In genomic region chr7:84194484-84195260, GRCh38 we compare ENCODE assay signal across 8 cellular contexts. TPM values are rescaled to one million over a fixed set of nuclear protein-coding genes. Genes with fewer than 3 reads are reported as not detected.
DNase-seq lines count a peak whose midpoint lies in the region; TF ChIP-seq lines count a peak whose summit lies in the region.

Gene SEMA3A, minus strand, starts transcription at chr7:84194789. Its CDS starts 203 bp downstream, at chr7:84194586.

- no peaks in the 10 kb centered on the region for H3K9me3 ChIP-seq in HUES48 (ENCODE audit: control insufficient read depth, insufficient read depth, low read length)
- no peaks in the 10 kb centered on the region for H3K9me3 ChIP-seq in SJSA1 (replicated peaks)
- no peaks in the 10 kb centered on the region for H3K9me3 ChIP-seq in spleen

- no peaks in the 10 kb centered on the region for H3K27me3 ChIP-seq in HUES48 (ENCODE audit: control insufficient read depth, insufficient read depth, low read length)
- no peaks in the 10 kb centered on the region for H3K27me3 ChIP-seq in SJSA1 (replicated peaks)
- no peaks in the 10 kb centered on the region for H3K27me3 ChIP-seq in kidney epithelial cell (ENCODE audit: control insufficient read depth, insufficient read depth, low read length)
- H3K27me3 ChIP-seq in spleen (replicated peaks in 1 of 7): no peaks in the 10 kb centered on the region

- peak in 1 of 3 donors; percentile 20 for TF ChIP-seq POLR2A in spleen (IDR thresholded peaks at IDR 0.05)

- H3K27ac ChIP-seq in HUES48 (ENCODE audit: low read depth, low read length): peak within 1 kb of the TSS; percentile 73
- H3K27ac ChIP-seq in SJSA1: peak within 1 kb of the TSS; percentile 63
- H3K27ac ChIP-seq in spleen: peak within 1 kb of the TSS in 7 of 8 donors; percentile 43 to 74 (median 68)

- H3K4me1 ChIP-seq in HUES48 (ENCODE audit: control insufficient read depth, insufficient read depth, low read length) (peaks cover 50% of the 10 kb centered on the region), SJSA1 (replicated peaks) (peaks cover 19% of the 10 kb centered on the region), spleen (peaks cover 0 to 13% (median 3%) of the 10 kb centered on the region in 6 donors)

- H3K36me3 ChIP-seq in HUES48 (ENCODE audit: control insufficient read depth, insufficient read depth, low read length) (no peaks in the 10 kb centered on the region), SJSA1 (no peaks in the 10 kb centered on the region), kidney epithelial cell (ENCODE audit: control insufficient read depth, insufficient read depth, low read length) (no peaks in the 10 kb centered on the region), spleen (no peaks in the 10 kb centered on the region)

- 0 to 3% (median 1%) methylated on average over 15 of the region's 15 CpGs for WGBS in spleen, 5 donors

- TF ChIP-seq CTCF in choroid plexus epithelial cell (conservative IDR thresholded peaks at IDR 0.05; ENCODE audit: low read depth, low read length) (peak; percentile 9), kidney epithelial cell (IDR thresholded peaks at IDR 0.05; ENCODE audit: insufficient read depth, low read length, poor library complexity, severe bottlenecking) (no peak), spleen (IDR thresholded peaks at IDR 0.05 in 8 of 11, conservative IDR thresholded peaks at IDR 0.05 in 3 of 11) (peak in 2 of 11 experiments; percentile 13 to 32)

- intact Hi-C loops in spleen (cut with DNase I; ENCODE audit: low total_unique reads): no loop called here

- H3K4me3 ChIP-seq in HUES48 (ENCODE audit: low read depth, low read length): peak within 1 kb of the TSS; percentile 87
- H3K4me3 ChIP-seq in SJSA1: peak within 1 kb of the TSS; percentile 46
- H3K4me3 ChIP-seq in choroid plexus epithelial cell (ENCODE audit: low read depth, low read length): peak within 1 kb of the TSS; percentile 69
- H3K4me3 ChIP-seq in kidney epithelial cell (ENCODE audit: low read depth, low read length): peak within 1 kb of the TSS; percentile 63
- H3K4me3 ChIP-seq in spleen: peak within 1 kb of the TSS; percentile 26 to 67 (median 38)

- H3K9ac ChIP-seq in HUES48 (ENCODE audit: low read depth, low read length): peak within 1 kb of the TSS; percentile 72

- DNase-seq in DMS114 treated with DMSO at 0.1 percent for 48 hours (lab: John Stamatoyannopoulos, UW; ENCODE audit: unreplicated experiment) (peak; percentile 78), SJSA1 (ENCODE audit: low read depth in 1 of 2, low spot score in 2 of 2) (peak; percentile 63 to 85), choroid plexus epithelial cell (ENCODE audit: low read depth) (peak; percentile 87), kidney epithelial cell (ENCODE audit: low read depth) (no peak), spleen (no peak), HPDE6-E6E7 (ENCODE audit: extremely low spot score) (no peak), cortex of kidney (lab: John Stamatoyannopoulos, UW) (no peak)

RNA-seq across cellular contexts. Expression of gene SEMA3A, which starts in this region (rescaled TPM):
- 17.6 and 29.2 TPM in 2 replicates for total RNA-seq in SJSA1 (2014; rRNA removed; shearing (Covaris generic))
- total RNA-seq in kidney epithelial cell (6.2 and 6.8 TPM in 2 replicates), spleen (10 to 100 TPM; 12.6 to 48.5 (median 37.0) TPM)
- polyA plus RNA-seq in spleen: 1 to 10 TPM; 1.1 to 1.2 (median 1.2) TPM

Comparison
In these comparisons a context has a peak if more than half of its experiments do, and no peak if none do; other contexts are left out.
1. DNase-seq: peak in DMS114 treated with DMSO at 0.1 percent for 48 hours (single experiment), SJSA1 (2 of 2) and choroid plexus epithelial cell (single experiment); none in kidney epithelial cell (single experiment), spleen (single experiment), HPDE6-E6E7 (single experiment) and cortex of kidney (single experiment).
2. Peak in every context shown above with its lines, with median percentiles within 50 percentile points of each other: H3K27ac ChIP-seq and H3K4me3 ChIP-seq.